In genomic region chr1:59667020-59667419, GRCh38 we compare ENCODE assay signal across 23 cellular contexts.
DNase-seq lines count a peak whose midpoint lies in the region; ATAC-seq, FAIRE-seq and TF ChIP-seq lines count a peak whose summit lies in the region.
"Had no signal": no experiment of that assay in that cellular context is flagged by ENCODE, and none has a peak within 500 bp of the region (broad histone marks: within the 10 kb centered on the region; RNA-seq: fewer than 3 reads in every experiment).

No MANE protein-coding gene starts in this region.

- TF ChIP-seq EP300 in HepG2 (IDR thresholded peaks at IDR 0.05; ENCODE audit: low read depth in 2 of 2, low read length in 2 of 2): no peak
- no peak for TF ChIP-seq EP300 in HepG2 (CRISPR knock-in tag; IDR thresholded peaks at IDR 0.05; ENCODE audit: borderline replicate concordance)
- no peak for TF ChIP-seq EP300 in tibial nerve (IDR thresholded peaks at IDR 0.05)

- H3K27ac ChIP-seq in HepG2 (ENCODE audit: extremely low read length, insufficient read depth, low read length) (no peak overlapping the region), right lobe of liver (no peak overlapping the region), trophoblast cell (ENCODE audit: low read depth, low read length) (no peak overlapping the region), tibial nerve (no peak overlapping the region)
- H3K27ac ChIP-seq: A549 had no signal

- H3K23ac ChIP-seq in trophoblast cell (ENCODE audit: low read length): no peak overlapping the region

- TF ChIP-seq POLR2A in HepG2 (IDR thresholded peaks at IDR 0.05; ENCODE audit: insufficient read depth in 1 of 2, low read depth in 2 of 2, low read length in 2 of 2) (no peak), right lobe of liver (IDR thresholded peaks at IDR 0.05) (no peak), tibial nerve (IDR thresholded peaks at IDR 0.05) (no peak)

- WGBS in HepG2 (ENCODE audit: low lambda C conversion rate): 89% methylated on average over 3 of the region's 3 CpGs
- 75% methylated on average over 3 of the region's 3 CpGs for WGBS in right lobe of liver (ENCODE audit: insufficient coverage, low coverage, low lambda C conversion rate, missing lambda C conversion rate)
- WGBS in trophoblast cell (ENCODE audit: extremely low coverage, insufficient coverage, insufficient read length): no CpG with 5 or more reads among the region's 3 CpGs
- 93 to 96% methylated on average over 3 of the region's 3 CpGs for WGBS in tibial nerve, 2 donors

- FAIRE-seq in HepG2 (lab: Jason Lieb, UNC): peak; percentile 46
- FAIRE-seq: A549, G401.6, GM12892, H54 had no signal

- H3K36me3 ChIP-seq in HepG2 (replicated peaks in 1 of 2; ENCODE audit: control insufficient read depth in 1 of 2, insufficient read depth in 2 of 2, low read length in 2 of 2): no peaks in the 10 kb centered on the region; a peak in 1 of 5 replicates
- H3K36me3 ChIP-seq in right lobe of liver: peaks cover 0 to 14% (median 3%) of the 10 kb centered on the region in 4 donors
- no peaks in the 10 kb centered on the region for H3K36me3 ChIP-seq in trophoblast cell (ENCODE audit: control insufficient read depth in 1 of 2, insufficient read depth in 2 of 2, low read length in 2 of 2)
- H3K36me3 ChIP-seq in tibial nerve: no peaks in the 10 kb centered on the region
- H3K36me3 ChIP-seq: BE2C, HAP-1 had no signal

- ATAC-seq in HepG2: no peak
- no peak for ATAC-seq in right lobe of liver
- no peak for ATAC-seq in sciatic nerve
- ATAC-seq: A549 had no signal

- H3K9me3 Mint-ChIP-seq in mesothelial cell of epicardium: peaks cover 3% of the 10 kb centered on the region
- H3K9me3 Mint-ChIP-seq: CD4-positive, alpha-beta memory T cell had no signal

- H3K9me3 ChIP-seq in HepG2 (ENCODE audit: low read length) (no peaks in the 10 kb centered on the region), right lobe of liver (no peaks in the 10 kb centered on the region), trophoblast cell (ENCODE audit: insufficient read depth, low read depth, low read length) (no peaks in the 10 kb centered on the region), tibial nerve (no peaks in the 10 kb centered on the region)
- H3K9me3 ChIP-seq: A549, BE2C, HAP-1 had no signal

- no peak overlapping the region for H4K12ac ChIP-seq in trophoblast cell (ENCODE audit: low read depth, low read length)

- no peaks in the 10 kb centered on the region for H3K27me3 Mint-ChIP-seq in mesothelial cell of epicardium (ENCODE audit: low read depth)
- H3K27me3 Mint-ChIP-seq: CD4-positive, alpha-beta memory T cell had no signal

- POLR2A ChIA-PET in HepG2 (lab: Yijun Ruan, JAX): no interaction called here

- H3K27me3 ChIP-seq in HepG2 (ENCODE audit: control insufficient read depth in 1 of 2, insufficient read depth in 2 of 2, low read length in 2 of 2): no peaks in the 10 kb centered on the region
- H3K27me3 ChIP-seq in right lobe of liver: no peaks in the 10 kb centered on the region
- H3K27me3 ChIP-seq in trophoblast cell (ENCODE audit: insufficient read depth, low read length): no peaks in the 10 kb centered on the region
- H3K27me3 ChIP-seq in tibial nerve: no peaks in the 10 kb centered on the region
- H3K27me3 ChIP-seq: BE2C had no signal

- no peak overlapping the region for H3K4me3 Mint-ChIP-seq in mesothelial cell of epicardium
- H3K4me3 Mint-ChIP-seq: CD4-positive, alpha-beta memory T cell; HFFc6 had no signal

- peak overlapping the region; percentile 58 for H2BK5ac ChIP-seq in trophoblast cell (ENCODE audit: low read depth, low read length, poor library complexity)

- H3K4ac ChIP-seq in trophoblast cell (ENCODE audit: low read depth, low read length): no peak overlapping the region

- in situ Hi-C loops in HepG2 (cut with HindIII; ENCODE audit: extremely low pct_ligation_motif_present, low pct_unique_long_range_greater_than_20kb): no loop called here

- TF ChIP-seq CTCF in HepG2 (CRISPR knock-in tag; IDR thresholded peaks at IDR 0.05) (no peak), right lobe of liver (IDR thresholded peaks at IDR 0.05) (no peak), mesothelial cell of epicardium (IDR thresholded peaks at IDR 0.05; ENCODE audit: unreplicated experiment) (no peak), tibial nerve (IDR thresholded peaks at IDR 0.05) (no peak)

- peaks cover 6% of the 10 kb centered on the region for H3K36me3 Mint-ChIP-seq in mesothelial cell of epicardium

- no peaks in the 10 kb centered on the region for H4K20me1 ChIP-seq in HepG2 (ENCODE audit: insufficient read depth, low read length)

- H3K4me3 ChIP-seq in HepG2 (replicated peaks in 1 of 3; ENCODE audit: insufficient read depth in 1 of 3, low read depth in 2 of 3, low read length in 3 of 3): no peak overlapping the region
- H3K4me3 ChIP-seq in right lobe of liver: no peak overlapping the region
- H3K4me3 ChIP-seq in trophoblast cell (ENCODE audit: low read depth, low read length): no peak overlapping the region
- no peak overlapping the region for H3K4me3 ChIP-seq in tibial nerve
- H3K4me3 ChIP-seq: A549, HAP-1 had no signal

- H2AK5ac ChIP-seq in trophoblast cell (ENCODE audit: low read length): no peak overlapping the region

- CTCF ChIA-PET in HepG2 (lab: Yijun Ruan, JAX; ENCODE audit: low intra/inter-chr PET ratio, low total read pairs): no interaction called here

- H3K27ac Mint-ChIP-seq in mesothelial cell of epicardium: peak overlapping the region; percentile 13
- H3K27ac Mint-ChIP-seq: CD4-positive, alpha-beta memory T cell; HFFc6 had no signal

- intact Hi-C loops in HepG2 (cut with micrococcal nuclease; ENCODE audit: unreplicated experiment): no loop called here
- intact Hi-C loops in right lobe of liver (cut with DNase I): no loop called here
- intact Hi-C loops in sciatic nerve (cut with DNase I): no loop called here

- no peak overlapping the region for H3K4me2 ChIP-seq in HepG2 (ENCODE audit: low read depth, low read length)
- no peak overlapping the region for H3K4me2 ChIP-seq in trophoblast cell (ENCODE audit: low read length)
- H3K4me2 ChIP-seq: A549 had no signal

- BruUV-seq in HepG2 (replicated peaks; lab: Mats Ljungman, UMichigan): no TSS peak

- no peak overlapping the region for H3K9ac ChIP-seq in HepG2 (ENCODE audit: insufficient read depth, low read depth, low read length)
- H3K9ac ChIP-seq in trophoblast cell (ENCODE audit: low read length): no peak overlapping the region

- no peaks in the 10 kb centered on the region for H3K79me2 ChIP-seq in HepG2 (ENCODE audit: insufficient read depth, low read length)
- peaks cover 7% of the 10 kb centered on the region for H3K79me2 ChIP-seq in trophoblast cell (ENCODE audit: control insufficient read depth, insufficient read depth, low read length, poor library complexity)

- peak overlapping the region; percentile 50 for H4K8ac ChIP-seq in trophoblast cell (ENCODE audit: low read depth, low read length)

- peak overlapping the region; percentile 83 for H2BK120ac ChIP-seq in trophoblast cell (ENCODE audit: insufficient read depth, low read length, poor library complexity)

- peak overlapping the region; percentile 79 for H4K91ac ChIP-seq in trophoblast cell (ENCODE audit: low read depth, low read length)

- H3K79me1 ChIP-seq in trophoblast cell (ENCODE audit: low read length): peaks cover 39% of the 10 kb centered on the region

- TF ChIP-seq RAD21 in HepG2 (CRISPR knock-in tag; IDR thresholded peaks at IDR 0.05): no peak

- no peak overlapping the region for H2AFZ ChIP-seq in HepG2 (ENCODE audit: low read length)
- no peak overlapping the region for H2AFZ ChIP-seq in trophoblast cell (ENCODE audit: insufficient read depth, low read length, poor library complexity)

- H2BK12ac ChIP-seq in trophoblast cell (ENCODE audit: low read length): peak overlapping the region; percentile 93

- peaks cover 47% of the 10 kb centered on the region for H3K4me1 Mint-ChIP-seq in mesothelial cell of epicardium
- H3K4me1 Mint-ChIP-seq: CD4-positive, alpha-beta memory T cell had no signal

- peak overlapping the region; percentile 50 for H3K14ac ChIP-seq in trophoblast cell (ENCODE audit: low read length)

- H3K4me1 ChIP-seq in HepG2 (ENCODE audit: insufficient read depth, low read length): peaks cover 73% of the 10 kb centered on the region
- H3K4me1 ChIP-seq in right lobe of liver: peaks cover 0 to 10% (median 0%) of the 10 kb centered on the region in 4 donors
- peaks cover 9 to 10% of the 10 kb centered on the region in 2 experiments for H3K4me1 ChIP-seq in trophoblast cell (ENCODE audit: control insufficient read depth in 1 of 2, insufficient read depth in 2 of 2, low read length in 2 of 2)
- peaks cover 3 to 53% (median 27%) of the 10 kb centered on the region in 4 donors for H3K4me1 ChIP-seq in tibial nerve
- H3K4me1 ChIP-seq: A549, BE2C had no signal

- H3K18ac ChIP-seq in trophoblast cell (ENCODE audit: low read length): no peak overlapping the region

- DNase-seq in HepG2 (ENCODE audit: low spot score) (peak; percentile 19), right lobe of liver (no peak), mesothelial cell of epicardium (ENCODE audit: low spot score in 2 of 2, unreplicated experiment in 2 of 2) (no peak), trophoblast cell (no peak), cerebellum (ENCODE audit: low spot score) (no peak), tibial nerve (ENCODE audit: low spot score in 2 of 2) (no peak), sciatic nerve (ENCODE audit: low spot score) (no peak)
- DNase-seq: 8988T; ACHN; AML-193; BE2C; C1 segment of cervical spinal cord; Calu3; CD4-positive, alpha-beta memory T cell; COR-L47; DND-41; GOT3; HFFc6 had no signal

TF ChIP-seq in HepG2, 621 proteins besides CTCF, POLR2A, EP300 and RAD21:
- no peak for TF ChIP-seq NFKBIZ (CRISPR knock-in tag; IDR thresholded peaks at IDR 0.05)
- TF ChIP-seq PPARG (CRISPR knock-in tag; conservative IDR thresholded peaks at IDR 0.05): peak; percentile 44; the same call in 1 of the 2 replicates
- 0 out of 2 replicates have a peak, but pooled peaks have one; percentile 2 for TF ChIP-seq CEBPB (IDR thresholded peaks at IDR 0.05; ENCODE audit: borderline replicate concordance, low read depth, low read length)
